Comparison of ENCODE assay signal across 2 cellular contexts in the genomic region with DNA sequence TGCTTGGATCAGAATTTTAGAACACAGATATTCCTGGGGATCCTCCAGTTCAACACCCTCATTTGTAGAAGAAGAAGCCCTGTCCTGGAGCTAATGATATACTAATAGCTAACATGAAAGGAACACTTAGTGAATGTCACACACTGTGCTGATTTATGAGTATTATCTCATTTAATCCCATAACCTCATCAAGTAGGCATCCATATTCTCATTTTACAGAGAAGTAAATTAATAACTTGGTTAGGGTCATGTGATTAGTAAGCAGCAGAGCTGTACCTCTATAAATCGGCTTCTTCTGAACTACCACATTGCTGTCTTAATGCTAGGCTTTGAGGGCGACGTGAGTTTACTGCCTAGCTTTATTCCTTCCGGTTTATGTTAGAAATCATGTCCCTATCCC.
TF ChIP-seq lines count a peak whose summit lies in the region.

No MANE protein-coding gene starts in this region.

TF ChIP-seq in GM23338, 12 proteins besides CTCF, POLR2A, EP300 and RAD21 (continued from another document):
- TF ChIP-seq, protein P1, sequence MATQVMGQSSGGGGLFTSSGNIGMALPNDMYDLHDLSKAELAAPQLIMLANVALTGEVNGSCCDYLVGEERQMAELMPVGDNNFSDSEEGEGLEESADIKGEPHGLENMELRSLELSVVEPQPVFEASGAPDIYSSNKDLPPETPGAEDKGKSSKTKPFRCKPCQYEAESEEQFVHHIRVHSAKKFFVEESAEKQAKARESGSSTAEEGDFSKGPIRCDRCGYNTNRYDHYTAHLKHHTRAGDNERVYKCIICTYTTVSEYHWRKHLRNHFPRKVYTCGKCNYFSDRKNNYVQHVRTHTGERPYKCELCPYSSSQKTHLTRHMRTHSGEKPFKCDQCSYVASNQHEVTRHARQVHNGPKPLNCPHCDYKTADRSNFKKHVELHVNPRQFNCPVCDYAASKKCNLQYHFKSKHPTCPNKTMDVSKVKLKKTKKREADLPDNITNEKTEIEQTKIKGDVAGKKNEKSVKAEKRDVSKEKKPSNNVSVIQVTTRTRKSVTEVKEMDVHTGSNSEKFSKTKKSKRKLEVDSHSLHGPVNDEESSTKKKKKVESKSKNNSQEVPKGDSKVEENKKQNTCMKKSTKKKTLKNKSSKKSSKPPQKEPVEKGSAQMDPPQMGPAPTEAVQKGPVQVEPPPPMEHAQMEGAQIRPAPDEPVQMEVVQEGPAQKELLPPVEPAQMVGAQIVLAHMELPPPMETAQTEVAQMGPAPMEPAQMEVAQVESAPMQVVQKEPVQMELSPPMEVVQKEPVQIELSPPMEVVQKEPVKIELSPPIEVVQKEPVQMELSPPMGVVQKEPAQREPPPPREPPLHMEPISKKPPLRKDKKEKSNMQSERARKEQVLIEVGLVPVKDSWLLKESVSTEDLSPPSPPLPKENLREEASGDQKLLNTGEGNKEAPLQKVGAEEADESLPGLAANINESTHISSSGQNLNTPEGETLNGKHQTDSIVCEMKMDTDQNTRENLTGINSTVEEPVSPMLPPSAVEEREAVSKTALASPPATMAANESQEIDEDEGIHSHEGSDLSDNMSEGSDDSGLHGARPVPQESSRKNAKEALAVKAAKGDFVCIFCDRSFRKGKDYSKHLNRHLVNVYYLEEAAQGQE (IDR thresholded peaks at IDR 0.05; ENCODE audit: unreplicated experiment) = no peak
- TF ChIP-seq EZH2phosphoT487 (IDR thresholded peaks at IDR 0.05; ENCODE audit: unreplicated experiment) (no peak), ZNF114 (CRISPR knock-in tag; IDR thresholded peaks at IDR 0.05) (no peak), CREB1 (CRISPR knock-in tag; IDR thresholded peaks at IDR 0.05; ENCODE audit: low read depth) (no peak), ZNF331 (CRISPR knock-in tag; IDR thresholded peaks at IDR 0.05; ENCODE audit: low read depth) (no peak)
- TF ChIP-seq, protein P2, sequence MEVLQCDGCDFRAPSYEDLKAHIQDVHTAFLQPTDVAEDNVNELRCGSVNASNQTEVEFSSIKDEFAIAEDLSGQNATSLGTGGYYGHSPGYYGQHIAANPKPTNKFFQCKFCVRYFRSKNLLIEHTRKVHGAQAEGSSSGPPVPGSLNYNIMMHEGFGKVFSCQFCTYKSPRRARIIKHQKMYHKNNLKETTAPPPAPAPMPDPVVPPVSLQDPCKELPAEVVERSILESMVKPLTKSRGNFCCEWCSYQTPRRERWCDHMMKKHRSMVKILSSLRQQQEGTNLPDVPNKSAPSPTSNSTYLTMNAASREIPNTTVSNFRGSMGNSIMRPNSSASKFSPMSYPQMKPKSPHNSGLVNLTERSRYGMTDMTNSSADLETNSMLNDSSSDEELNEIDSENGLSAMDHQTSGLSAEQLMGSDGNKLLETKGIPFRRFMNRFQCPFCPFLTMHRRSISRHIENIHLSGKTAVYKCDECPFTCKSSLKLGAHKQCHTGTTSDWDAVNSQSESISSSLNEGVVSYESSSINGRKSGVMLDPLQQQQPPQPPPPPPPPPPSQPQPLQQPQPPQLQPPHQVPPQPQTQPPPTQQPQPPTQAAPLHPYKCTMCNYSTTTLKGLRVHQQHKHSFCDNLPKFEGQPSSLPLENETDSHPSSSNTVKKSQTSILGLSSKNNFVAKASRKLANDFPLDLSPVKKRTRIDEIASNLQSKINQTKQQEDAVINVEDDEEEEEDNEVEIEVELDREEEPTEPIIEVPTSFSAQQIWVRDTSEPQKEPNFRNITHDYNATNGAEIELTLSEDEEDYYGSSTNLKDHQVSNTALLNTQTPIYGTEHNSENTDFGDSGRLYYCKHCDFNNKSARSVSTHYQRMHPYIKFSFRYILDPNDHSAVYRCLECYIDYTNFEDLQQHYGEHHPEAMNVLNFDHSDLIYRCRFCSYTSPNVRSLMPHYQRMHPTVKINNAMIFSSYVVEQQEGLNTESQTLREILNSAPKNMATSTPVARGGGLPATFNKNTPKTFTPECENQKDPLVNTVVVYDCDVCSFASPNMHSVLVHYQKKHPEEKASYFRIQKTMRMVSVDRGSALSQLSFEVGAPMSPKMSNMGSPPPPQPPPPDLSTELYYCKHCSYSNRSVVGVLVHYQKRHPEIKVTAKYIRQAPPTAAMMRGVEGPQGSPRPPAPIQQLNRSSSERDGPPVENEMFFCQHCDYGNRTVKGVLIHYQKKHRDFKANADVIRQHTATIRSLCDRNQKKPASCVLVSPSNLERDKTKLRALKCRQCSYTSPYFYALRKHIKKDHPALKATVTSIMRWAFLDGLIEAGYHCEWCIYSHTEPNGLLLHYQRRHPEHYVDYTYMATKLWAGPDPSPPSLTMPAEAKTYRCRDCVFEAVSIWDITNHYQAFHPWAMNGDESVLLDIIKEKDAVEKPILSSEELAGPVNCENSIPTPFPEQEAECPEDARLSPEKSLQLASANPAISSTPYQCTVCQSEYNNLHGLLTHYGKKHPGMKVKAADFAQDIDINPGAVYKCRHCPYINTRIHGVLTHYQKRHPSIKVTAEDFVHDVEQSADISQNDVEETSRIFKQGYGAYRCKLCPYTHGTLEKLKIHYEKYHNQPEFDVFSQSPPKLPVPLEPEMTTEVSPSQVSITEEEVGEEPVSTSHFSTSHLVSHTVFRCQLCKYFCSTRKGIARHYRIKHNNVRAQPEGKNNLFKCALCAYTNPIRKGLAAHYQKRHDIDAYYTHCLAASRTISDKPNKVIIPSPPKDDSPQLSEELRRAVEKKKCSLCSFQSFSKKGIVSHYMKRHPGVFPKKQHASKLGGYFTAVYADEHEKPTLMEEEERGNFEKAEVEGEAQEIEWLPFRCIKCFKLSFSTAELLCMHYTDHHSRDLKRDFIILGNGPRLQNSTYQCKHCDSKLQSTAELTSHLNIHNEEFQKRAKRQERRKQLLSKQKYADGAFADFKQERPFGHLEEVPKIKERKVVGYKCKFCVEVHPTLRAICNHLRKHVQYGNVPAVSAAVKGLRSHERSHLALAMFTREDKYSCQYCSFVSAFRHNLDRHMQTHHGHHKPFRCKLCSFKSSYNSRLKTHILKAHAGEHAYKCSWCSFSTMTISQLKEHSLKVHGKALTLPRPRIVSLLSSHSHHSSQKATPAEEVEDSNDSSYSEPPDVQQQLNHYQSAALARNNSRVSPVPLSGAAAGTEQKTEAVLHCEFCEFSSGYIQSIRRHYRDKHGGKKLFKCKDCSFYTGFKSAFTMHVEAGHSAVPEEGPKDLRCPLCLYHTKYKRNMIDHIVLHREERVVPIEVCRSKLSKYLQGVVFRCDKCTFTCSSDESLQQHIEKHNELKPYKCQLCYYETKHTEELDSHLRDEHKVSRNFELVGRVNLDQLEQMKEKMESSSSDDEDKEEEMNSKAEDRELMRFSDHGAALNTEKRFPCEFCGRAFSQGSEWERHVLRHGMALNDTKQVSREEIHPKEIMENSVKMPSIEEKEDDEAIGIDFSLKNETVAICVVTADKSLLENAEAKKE (CRISPR knock-in tag; IDR thresholded peaks at IDR 0.05) = no peak
TF ChIP-seq in GM23338: peak in this region for 0.

TF ChIP-seq in K562, 482 proteins besides CTCF, POLR2A, EP300 and RAD21 (continued from another document):
- TF ChIP-seq, protein P3, sequence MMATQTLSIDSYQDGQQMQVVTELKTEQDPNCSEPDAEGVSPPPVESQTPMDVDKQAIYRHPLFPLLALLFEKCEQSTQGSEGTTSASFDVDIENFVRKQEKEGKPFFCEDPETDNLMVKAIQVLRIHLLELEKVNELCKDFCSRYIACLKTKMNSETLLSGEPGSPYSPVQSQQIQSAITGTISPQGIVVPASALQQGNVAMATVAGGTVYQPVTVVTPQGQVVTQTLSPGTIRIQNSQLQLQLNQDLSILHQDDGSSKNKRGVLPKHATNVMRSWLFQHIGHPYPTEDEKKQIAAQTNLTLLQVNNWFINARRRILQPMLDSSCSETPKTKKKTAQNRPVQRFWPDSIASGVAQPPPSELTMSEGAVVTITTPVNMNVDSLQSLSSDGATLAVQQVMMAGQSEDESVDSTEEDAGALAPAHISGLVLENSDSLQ (IDR thresholded peaks at IDR 0.05) = peak; percentile 21; the same call in 1 of the 2 replicates
- no peak for TF ChIP-seq ZBTB1 (CRISPR knock-in tag; IDR thresholded peaks at IDR 0.05; ENCODE audit: borderline replicate concordance, low read depth)
